ENCODE assay signal across 8 cellular contexts in genomic region chr1:100038401-100039306, GRCh38.
DNase-seq lines count a peak whose midpoint lies in the region; ATAC-seq and TF ChIP-seq lines count a peak whose summit lies in the region.

No MANE protein-coding gene starts in this region.

- WGBS in stomach, 5 donors: 0% methylated on average over 35 to 70 of the region's 70 CpGs

- H3K36me3 ChIP-seq in neural cell (ENCODE audit: insufficient read depth, low read length) (no peaks in the 10 kb centered on the region), stomach (peaks cover 0 to 2% (median 0%) of the 10 kb centered on the region in 4 donors)

- no peaks in the 10 kb centered on the region for H3K9me2 ChIP-seq in neural cell (ENCODE audit: insufficient read depth, low read length)

- H3K27ac Mint-ChIP-seq in CD4-positive, alpha-beta T cell: peak overlapping the region; percentile 98
- H3K27ac Mint-ChIP-seq in activated T-helper 17 cell treated with anti-CD3 and anti-CD28 coated beads, Interleukin-2, amount 50 U/mL, for 72 hours: peak overlapping the region; percentile 96

- peak overlapping the region; percentile 99 for H3K9ac ChIP-seq in neural cell (ENCODE audit: low read length)

- TF ChIP-seq RAD21 in neural cell (conservative IDR thresholded peaks at IDR 0.05): no peak

- peak; percentile 68 for ATAC-seq in CD4-positive, alpha-beta T cell (ENCODE audit: poor library complexity)
- ATAC-seq in GM19328 (IDR thresholded peaks at IDR 0.05; ENCODE audit: unreplicated experiment): peak; percentile 36
- peak; percentile 52 for ATAC-seq in HG03460 (IDR thresholded peaks at IDR 0.05; ENCODE audit: unreplicated experiment)
- ATAC-seq in activated T-helper 17 cell treated with anti-CD3 and anti-CD28 coated beads, Interleukin-2, amount 50 U/mL, for 72 hours (replicated peaks): peak; percentile 79

- no peaks in the 10 kb centered on the region for H4K20me1 ChIP-seq in neural cell (ENCODE audit: insufficient read depth)

- TF ChIP-seq EP300 in neural cell (conservative IDR thresholded peaks at IDR 0.05; ENCODE audit: poor library complexity, severe bottlenecking) (no peak), stomach (IDR thresholded peaks at IDR 0.05) (no peak)

- H3K27me3 Mint-ChIP-seq in CD4-positive, alpha-beta T cell: no peaks in the 10 kb centered on the region
- H3K27me3 Mint-ChIP-seq in activated T-helper 17 cell treated with anti-CD3 and anti-CD28 coated beads, Interleukin-2, amount 50 U/mL, for 72 hours: no peaks in the 10 kb centered on the region

- H3K79me2 ChIP-seq in neural cell (replicated peaks; ENCODE audit: insufficient read depth, low read length): peaks cover 64% of the 10 kb centered on the region

- no peaks in the 10 kb centered on the region for H3K9me3 ChIP-seq in CD4-positive, alpha-beta T cell (ENCODE audit: control insufficient read depth, low read length)
- no peaks in the 10 kb centered on the region for H3K9me3 ChIP-seq in neural cell (ENCODE audit: low read length)
- H3K9me3 ChIP-seq in stomach: no peaks in the 10 kb centered on the region

- H3K4me3 Mint-ChIP-seq in CD4-positive, alpha-beta T cell: peak overlapping the region; percentile 98
- peak overlapping the region; percentile 85 for H3K4me3 Mint-ChIP-seq in activated T-helper 17 cell treated with anti-CD3 and anti-CD28 coated beads, Interleukin-2, amount 50 U/mL, for 72 hours

- H3K4me2 ChIP-seq in neural cell (ENCODE audit: low read length): peak overlapping the region; percentile 98

- H2AFZ ChIP-seq in neural cell (ENCODE audit: low read depth, low read length): peak overlapping the region; percentile 77

- no peaks in the 10 kb centered on the region for H3K9me3 Mint-ChIP-seq in CD4-positive, alpha-beta T cell
- H3K9me3 Mint-ChIP-seq in activated T-helper 17 cell treated with anti-CD3 and anti-CD28 coated beads, Interleukin-2, amount 50 U/mL, for 72 hours: no peaks in the 10 kb centered on the region

- peaks cover 24% of the 10 kb centered on the region for H3K36me3 Mint-ChIP-seq in CD4-positive, alpha-beta T cell (ENCODE audit: low read depth)
- peaks cover 88% of the 10 kb centered on the region for H3K36me3 Mint-ChIP-seq in activated T-helper 17 cell treated with anti-CD3 and anti-CD28 coated beads, Interleukin-2, amount 50 U/mL, for 72 hours (ENCODE audit: low read depth)

- H3K4me1 Mint-ChIP-seq in CD4-positive, alpha-beta T cell (ENCODE audit: low read depth): peaks cover 63% of the 10 kb centered on the region
- H3K4me1 Mint-ChIP-seq in activated T-helper 17 cell treated with anti-CD3 and anti-CD28 coated beads, Interleukin-2, amount 50 U/mL, for 72 hours: peaks cover 30% of the 10 kb centered on the region

- no peaks in the 10 kb centered on the region for H3F3A ChIP-seq in neural cell (ENCODE audit: insufficient read depth, low read length, poor library complexity, severe bottlenecking)

- H3K4me1 ChIP-seq in stomach: peaks cover 20 to 60% (median 42%) of the 10 kb centered on the region in 4 donors

- H3K27me3 ChIP-seq in CD4-positive, alpha-beta T cell (ENCODE audit: control insufficient read depth, insufficient read depth, low read length): no peaks in the 10 kb centered on the region
- H3K27me3 ChIP-seq in neural cell (ENCODE audit: insufficient read depth, low read depth, low read length) (no peaks in the 10 kb centered on the region), stomach (no peaks in the 10 kb centered on the region)

- H3K4me3 ChIP-seq in fibroblast of pulmonary artery (replicated peaks; ENCODE audit: low read depth, low read length): peak overlapping the region; percentile 98
- H3K4me3 ChIP-seq in neural cell (ENCODE audit: low read length): peak overlapping the region; percentile 90
- peak overlapping the region; percentile 82 to 94 (median 88) for H3K4me3 ChIP-seq in stomach

- intact Hi-C loops in CD4-positive, alpha-beta T cell (cut with DNase I, micrococcal nuclease): loop anchor here (1.0 to 10.0 kb wide), 8 partner anchors 68 to 1166 kb away; partner anchors contain the start of genes AGL (in 1 of the 2), EXTL2 (in 1 of the 2), SLC30A7 (in 1 of the 2) and SLC35A3 (in 1 of the 2)
- intact Hi-C loops in stomach (cut with DNase I; ENCODE audit: low total_unique reads): no loop called here

- TF ChIP-seq CTCF in CD4-positive, alpha-beta T cell (IDR thresholded peaks at IDR 0.05): no peak
- TF ChIP-seq CTCF in fibroblast of pulmonary artery (IDR thresholded peaks at IDR 0.05; ENCODE audit: low read length, missing control alignments): no peak
- no peak for TF ChIP-seq CTCF in neural cell (IDR thresholded peaks at IDR 0.05; ENCODE audit: poor library complexity, severe bottlenecking)
- TF ChIP-seq CTCF in stomach (IDR thresholded peaks at IDR 0.05): no peak

- POLR2A ChIA-PET in CD4-positive, alpha-beta T cell (lab: Charles Lee): interaction anchor here (0.7 to 2.5 kb wide), 17 partner anchors 9 to 401 kb away, joined by 3 to 33 read pairs (median 4); partner anchors contain the start of genes AGL, CDC14A, RTCA and SASS6

- DNase-seq in CD4-positive, alpha-beta T cell: peak; percentile 53 to 85 (median 69)
- DNase-seq in OCI-M1 (lab: John Stamatoyannopoulos, UW) (peak; percentile 70), fibroblast of pulmonary artery (ENCODE audit: low read depth) (peak; percentile 74), stomach (peak; percentile 75)

- no peak for TF ChIP-seq POLR2A in stomach (IDR thresholded peaks at IDR 0.05)

- CTCF ChIA-PET in CD4-positive, alpha-beta T cell (lab: Charles Lee): interaction anchor here (0.6 to 1.4 kb wide), 2 partner anchors 69 to 1196 kb away, joined by 3 to 5 read pairs; partner anchors contain the start of gene SLC35A3

- peak overlapping the region; percentile 94 for H3K27ac ChIP-seq in CD4-positive, alpha-beta T cell (ENCODE audit: low read depth, low read length)
- peak overlapping the region; percentile 97 for H3K27ac ChIP-seq in neural cell (ENCODE audit: low read length)
- H3K27ac ChIP-seq in stomach: peak overlapping the region; percentile 94 to 100 (median 98)

TF ChIP-seq in neural cell, 6 proteins besides CTCF, POLR2A, EP300 and RAD21:
- TF ChIP-seq, protein P1, sequence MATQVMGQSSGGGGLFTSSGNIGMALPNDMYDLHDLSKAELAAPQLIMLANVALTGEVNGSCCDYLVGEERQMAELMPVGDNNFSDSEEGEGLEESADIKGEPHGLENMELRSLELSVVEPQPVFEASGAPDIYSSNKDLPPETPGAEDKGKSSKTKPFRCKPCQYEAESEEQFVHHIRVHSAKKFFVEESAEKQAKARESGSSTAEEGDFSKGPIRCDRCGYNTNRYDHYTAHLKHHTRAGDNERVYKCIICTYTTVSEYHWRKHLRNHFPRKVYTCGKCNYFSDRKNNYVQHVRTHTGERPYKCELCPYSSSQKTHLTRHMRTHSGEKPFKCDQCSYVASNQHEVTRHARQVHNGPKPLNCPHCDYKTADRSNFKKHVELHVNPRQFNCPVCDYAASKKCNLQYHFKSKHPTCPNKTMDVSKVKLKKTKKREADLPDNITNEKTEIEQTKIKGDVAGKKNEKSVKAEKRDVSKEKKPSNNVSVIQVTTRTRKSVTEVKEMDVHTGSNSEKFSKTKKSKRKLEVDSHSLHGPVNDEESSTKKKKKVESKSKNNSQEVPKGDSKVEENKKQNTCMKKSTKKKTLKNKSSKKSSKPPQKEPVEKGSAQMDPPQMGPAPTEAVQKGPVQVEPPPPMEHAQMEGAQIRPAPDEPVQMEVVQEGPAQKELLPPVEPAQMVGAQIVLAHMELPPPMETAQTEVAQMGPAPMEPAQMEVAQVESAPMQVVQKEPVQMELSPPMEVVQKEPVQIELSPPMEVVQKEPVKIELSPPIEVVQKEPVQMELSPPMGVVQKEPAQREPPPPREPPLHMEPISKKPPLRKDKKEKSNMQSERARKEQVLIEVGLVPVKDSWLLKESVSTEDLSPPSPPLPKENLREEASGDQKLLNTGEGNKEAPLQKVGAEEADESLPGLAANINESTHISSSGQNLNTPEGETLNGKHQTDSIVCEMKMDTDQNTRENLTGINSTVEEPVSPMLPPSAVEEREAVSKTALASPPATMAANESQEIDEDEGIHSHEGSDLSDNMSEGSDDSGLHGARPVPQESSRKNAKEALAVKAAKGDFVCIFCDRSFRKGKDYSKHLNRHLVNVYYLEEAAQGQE (IDR thresholded peaks at IDR 0.05; ENCODE audit: borderline replicate concordance): no peak
- no peak for TF ChIP-seq SMC3 (conservative IDR thresholded peaks at IDR 0.05; ENCODE audit: poor library complexity)
- TF ChIP-seq EZH2 (IDR thresholded peaks at IDR 0.05; ENCODE audit: borderline replicate concordance, insufficient read depth, low read length, poor library complexity, severe bottlenecking): no peak
- peak; percentile 83 for TF ChIP-seq MXI1 (conservative IDR thresholded peaks at IDR 0.05; ENCODE audit: poor library complexity, severe bottlenecking)
- no peak for TF ChIP-seq TAF1 (IDR thresholded peaks at IDR 0.05; ENCODE audit: low read depth)
- peak; percentile 7 for TF ChIP-seq POLR2AphosphoS5 (IDR thresholded peaks at IDR 0.05)
TF ChIP-seq in neural cell: peak in this region for 2.

Comparison
In these comparisons a context has a peak if more than half of its experiments do, and no peak if none do; other contexts are left out.
1. Peak in every context shown above with its lines: DNase-seq, ATAC-seq, H3K4me3 ChIP-seq and H3K27ac ChIP-seq.